In the genomic region with DNA sequence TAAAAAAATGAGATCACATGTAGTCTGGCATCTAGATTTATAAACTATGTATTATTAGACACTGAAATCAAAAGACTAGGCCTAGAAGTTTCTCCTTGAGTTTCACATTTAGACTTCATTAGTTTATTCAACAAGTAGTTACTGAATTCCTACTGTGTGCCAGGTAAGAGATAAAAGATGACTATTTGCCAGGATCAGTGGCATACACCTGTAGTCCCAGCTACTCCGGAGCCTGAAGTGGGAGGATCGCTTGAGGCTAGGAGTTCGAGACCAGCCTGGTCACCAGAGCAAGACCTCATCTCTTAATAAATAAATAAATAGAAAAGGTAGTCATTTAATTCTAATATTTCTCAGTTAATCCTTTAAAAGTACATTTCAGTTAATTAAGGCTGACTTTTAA, we compare ENCODE assay signal across 12 cellular contexts. TPM values are rescaled to one million over a fixed set of nuclear protein-coding genes. Genes with fewer than 3 reads are reported as not detected.
DNase-seq lines count a peak whose midpoint lies in the region; ATAC-seq, FAIRE-seq and TF ChIP-seq lines count a peak whose summit lies in the region.
"Had no signal": no experiment of that assay in that cellular context is flagged by ENCODE, and none has a peak within 500 bp of the region (broad histone marks: within the 10 kb centered on the region; RNA-seq: fewer than 3 reads in every experiment).

No MANE protein-coding gene starts in this region.

- intact Hi-C loops in cardiac septum (cut with DNase I), result loop anchor here (5.0 kb wide), 1 partner anchor 120 kb away; the partner anchor contains the start of gene RASGRP3
- intact Hi-C loops in heart left ventricle (cut with DNase I), result no loop called here

- peaks cover 67% of the 10 kb centered on the region for H3K79me2 ChIP-seq in astrocyte (ENCODE audit: insufficient read depth, low read length)

- H3K27me3 Mint-ChIP-seq in CD4-positive, CD25-positive, alpha-beta regulatory T cell, result peaks cover 6% of the 10 kb centered on the region
- no peaks in the 10 kb centered on the region for H3K27me3 Mint-ChIP-seq in astrocyte (ENCODE audit: low read depth, unreplicated experiment)
- H3K27me3 Mint-ChIP-seq in natural killer cell treated with Interleukin-12 subunit alpha and Interleukin-12 subunit beta and Interleukin-15 and Interleukin-18, amount 100 ng/mL, for 72 hours, result no peaks in the 10 kb centered on the region

- H3K9me3 ChIP-seq in CD4-positive, CD25-positive, alpha-beta regulatory T cell (ENCODE audit: control insufficient read depth in 2 of 2, low read length in 2 of 2), result no peaks in the 10 kb centered on the region
- H3K9me3 ChIP-seq in HUES64 (ENCODE audit: insufficient read depth, low read depth, low read length) (no peaks in the 10 kb centered on the region), astrocyte (ENCODE audit: insufficient read depth, low read depth, low read length) (no peaks in the 10 kb centered on the region), heart left ventricle (no peaks in the 10 kb centered on the region)

- no peaks in the 10 kb centered on the region for H3K9me3 Mint-ChIP-seq in CD4-positive, CD25-positive, alpha-beta regulatory T cell
- no peaks in the 10 kb centered on the region for H3K9me3 Mint-ChIP-seq in astrocyte (ENCODE audit: unreplicated experiment)
- H3K9me3 Mint-ChIP-seq in natural killer cell treated with Interleukin-12 subunit alpha and Interleukin-12 subunit beta and Interleukin-15 and Interleukin-18, amount 100 ng/mL, for 72 hours, result no peaks in the 10 kb centered on the region

- TF ChIP-seq POLR2A in heart left ventricle (IDR thresholded peaks at IDR 0.05), result no peak

- H3K4me3 Mint-ChIP-seq in CD4-positive, CD25-positive, alpha-beta regulatory T cell, result peak overlapping the region in 3 of 4 donors; percentile 61 to 95 (median 63)
- peak overlapping the region; percentile 99 for H3K4me3 Mint-ChIP-seq in astrocyte (ENCODE audit: unreplicated experiment)
- H3K4me3 Mint-ChIP-seq in natural killer cell treated with Interleukin-12 subunit alpha and Interleukin-12 subunit beta and Interleukin-15 and Interleukin-18, amount 100 ng/mL, for 72 hours, result peak overlapping the region; percentile 97

- peak overlapping the region; percentile 90 for H3K4me2 ChIP-seq in astrocyte (ENCODE audit: low read length)

- DNase-seq in CD4-positive, CD25-positive, alpha-beta regulatory T cell, result no peak
- DNase-seq in astrocyte (ENCODE audit: low read depth) (no peak), GOT3 (lab: John Stamatoyannopoulos, UW) (no peak), cardiac septum (ENCODE audit: low spot score) (no peak), MV-4-11 (lab: John Stamatoyannopoulos, UW) (no peak), heart left ventricle (no peak)
- no peak for DNase-seq in natural killer cell treated with Interleukin-12 subunit alpha and Interleukin-12 subunit beta and Interleukin-15 and Interleukin-18, amount 100 ng/mL, for 72 hours (ENCODE audit: low spot score)
- DNase-seq: hypothalamus; NCI-H526 treated with DMSO at 0.1 percent for 48 hours; SHP77; stimulated activated CD4-positive, alpha-beta T cell treated with anti-CD3 and anti-CD28 coated beads, Interleukin-4, amount 100 ng/mL, for 24 hours had no signal

- TF ChIP-seq CTCF in astrocyte (IDR thresholded peaks at IDR 0.05; ENCODE audit: insufficient read depth, low read depth, low read length) (no peak), heart left ventricle (IDR thresholded peaks at IDR 0.05) (no peak)

- 77% methylated on average over 2 of the region's 3 CpGs for WGBS in HUES64
- 74 to 83% (median 80%) methylated on average over 3 of the region's 3 CpGs for WGBS in heart left ventricle, 4 donors

- no peak overlapping the region for H3K27ac ChIP-seq in CD4-positive, CD25-positive, alpha-beta regulatory T cell (ENCODE audit: insufficient read depth, low read length, poor library complexity, severe bottlenecking)
- H3K27ac ChIP-seq in HUES64 (ENCODE audit: low read depth, low read length) (no peak overlapping the region), astrocyte (ENCODE audit: low read depth, low read length) (no peak overlapping the region), heart left ventricle (no peak overlapping the region)

- H3K27ac Mint-ChIP-seq in CD4-positive, CD25-positive, alpha-beta regulatory T cell, result peak overlapping the region in 2 of 3 donors; percentile 48 to 51
- no peak overlapping the region for H3K27ac Mint-ChIP-seq in astrocyte (ENCODE audit: unreplicated experiment)
- H3K27ac Mint-ChIP-seq in natural killer cell treated with Interleukin-12 subunit alpha and Interleukin-12 subunit beta and Interleukin-15 and Interleukin-18, amount 100 ng/mL, for 72 hours, result no peak overlapping the region

- peaks cover 24% of the 10 kb centered on the region for H3K36me3 ChIP-seq in CD4-positive, CD25-positive, alpha-beta regulatory T cell (ENCODE audit: control insufficient read depth, insufficient read depth, low read length)
- peaks cover 34% of the 10 kb centered on the region for H3K36me3 ChIP-seq in HUES64 (ENCODE audit: insufficient read depth, low read length)
- H3K36me3 ChIP-seq in astrocyte (ENCODE audit: insufficient read depth, low read length), result peaks cover 26% of the 10 kb centered on the region
- peaks cover 0 to 35% (median 31%) of the 10 kb centered on the region in 9 donors for H3K36me3 ChIP-seq in heart left ventricle

- FAIRE-seq in astrocyte (lab: Jason Lieb, UNC), result no peak

- no peaks in the 10 kb centered on the region for H3K27me3 ChIP-seq in CD4-positive, CD25-positive, alpha-beta regulatory T cell (ENCODE audit: control insufficient read depth, insufficient read depth, low read length)
- H3K27me3 ChIP-seq in HUES64 (ENCODE audit: insufficient read depth, low read length) (no peaks in the 10 kb centered on the region), astrocyte (ENCODE audit: insufficient read depth, low read length) (no peaks in the 10 kb centered on the region), heart left ventricle (no peaks in the 10 kb centered on the region)

- H3K9ac ChIP-seq in HUES64 (ENCODE audit: low read depth, low read length) (no peak overlapping the region), astrocyte (ENCODE audit: low read length) (peak overlapping the region; percentile 94)

- no peak for ATAC-seq in CD4-positive, CD25-positive, alpha-beta regulatory T cell (ENCODE audit: low read depth in 2 of 2)
- no peak for ATAC-seq in natural killer cell treated with Interleukin-12 subunit alpha and Interleukin-12 subunit beta and Interleukin-15 and Interleukin-18, amount 100 ng/mL, for 72 hours
- no peak for ATAC-seq in heart left ventricle

- H3K36me3 Mint-ChIP-seq in CD4-positive, CD25-positive, alpha-beta regulatory T cell, result peaks cover 17% of the 10 kb centered on the region
- peaks cover 9% of the 10 kb centered on the region for H3K36me3 Mint-ChIP-seq in astrocyte (ENCODE audit: low read depth, unreplicated experiment)
- H3K36me3 Mint-ChIP-seq in natural killer cell treated with Interleukin-12 subunit alpha and Interleukin-12 subunit beta and Interleukin-15 and Interleukin-18, amount 100 ng/mL, for 72 hours, result peaks cover 20% of the 10 kb centered on the region

- H3K4me1 Mint-ChIP-seq in CD4-positive, CD25-positive, alpha-beta regulatory T cell, result peaks cover 16 to 59% (median 32%) of the 10 kb centered on the region in 4 donors
- peaks cover 13% of the 10 kb centered on the region for H3K4me1 Mint-ChIP-seq in astrocyte (ENCODE audit: low read depth, unreplicated experiment)
- H3K4me1 Mint-ChIP-seq in natural killer cell treated with Interleukin-12 subunit alpha and Interleukin-12 subunit beta and Interleukin-15 and Interleukin-18, amount 100 ng/mL, for 72 hours (ENCODE audit: low read depth in 2 of 2), result peaks cover 23 to 44% of the 10 kb centered on the region in 2 donors

- H4K20me1 ChIP-seq in astrocyte (ENCODE audit: insufficient read depth, low read length), result peaks cover 44% of the 10 kb centered on the region

- H2AFZ ChIP-seq in astrocyte (ENCODE audit: low read depth, low read length), result no peak overlapping the region

- peaks cover 30% of the 10 kb centered on the region for H3K4me1 ChIP-seq in CD4-positive, CD25-positive, alpha-beta regulatory T cell (ENCODE audit: control insufficient read depth, insufficient read depth, low read length, poor library complexity, severe bottlenecking)
- peaks cover 2% of the 10 kb centered on the region; the same call in 1 of the 2 replicates for H3K4me1 ChIP-seq in HUES64 (ENCODE audit: insufficient read depth, low read length)
- peaks cover 7% of the 10 kb centered on the region for H3K4me1 ChIP-seq in astrocyte (ENCODE audit: insufficient read depth, low read length)
- H3K4me1 ChIP-seq in heart left ventricle, result peaks cover 0 to 44% (median 20%) of the 10 kb centered on the region in 12 donors

- H3K4me3 ChIP-seq in CD4-positive, CD25-positive, alpha-beta regulatory T cell (ENCODE audit: low read depth, low read length), result peak overlapping the region; percentile 91
- H3K4me3 ChIP-seq in HUES64 (ENCODE audit: low read length) (0 out of 2 replicates have a peak overlapping the region, but pooled peaks have one; percentile 86), astrocyte (ENCODE audit: insufficient read depth, low read depth, low read length) (no peak overlapping the region), heart left ventricle (peak overlapping the region in 1 of 12 donors; percentile 75)

RNA-seq across cellular contexts. Expression of gene FAM98A, which starts 2.1 kb away (rescaled TPM):
- 19.5 TPM for total RNA-seq in CD4-positive, CD25-positive, alpha-beta regulatory T cell
- 10 to 100 TPM; 14.8 to 29.0 (median 20.8) TPM for polyA plus RNA-seq in CD4-positive, CD25-positive, alpha-beta regulatory T cell
- polyA plus RNA-seq in HUES64 (2013, experiment 1 of 2), result 49.7 TPM
- polyA plus RNA-seq in HUES64 (2013, experiment 2 of 2), result 44.2 TPM
- total RNA-seq in astrocyte, result 94.1 and 106 TPM in 2 replicates
- total RNA-seq in natural killer cell treated with Interleukin-12 subunit alpha and Interleukin-12 subunit beta and Interleukin-15 and Interleukin-18, amount 100 ng/mL, for 72 hours, result 10 to 100 TPM; 51.5 to 95.9 TPM
- 86.8 TPM for total RNA-seq in cardiac septum
- total RNA-seq in heart left ventricle, result 10 to 100 TPM; 34.2 to 93.2 (median 66.4) TPM
- polyA plus RNA-seq in heart left ventricle, result 100 to 1,000 TPM in 1 of 2 donors, 10 to 100 TPM in 1; 41.4 to 106 TPM

Comparison
In these comparisons a context has a peak if more than half of its experiments do, and no peak if none do; other contexts are left out.
1. H3K27ac Mint-ChIP-seq: peak in CD4-positive, CD25-positive, alpha-beta regulatory T cell (2 of 3); none in astrocyte (single experiment) and natural killer cell treated with Interleukin-12 subunit alpha and Interleukin-12 subunit beta and Interleukin-15 and Interleukin-18, amount 100 ng/mL, for 72 hours (0 of 2).
2. Peak in every context shown above with its lines, with median percentiles within 50 percentile points of each other: H3K4me3 Mint-ChIP-seq.